8 cellular contexts compared by ENCODE assay signal in the genomic region with DNA sequence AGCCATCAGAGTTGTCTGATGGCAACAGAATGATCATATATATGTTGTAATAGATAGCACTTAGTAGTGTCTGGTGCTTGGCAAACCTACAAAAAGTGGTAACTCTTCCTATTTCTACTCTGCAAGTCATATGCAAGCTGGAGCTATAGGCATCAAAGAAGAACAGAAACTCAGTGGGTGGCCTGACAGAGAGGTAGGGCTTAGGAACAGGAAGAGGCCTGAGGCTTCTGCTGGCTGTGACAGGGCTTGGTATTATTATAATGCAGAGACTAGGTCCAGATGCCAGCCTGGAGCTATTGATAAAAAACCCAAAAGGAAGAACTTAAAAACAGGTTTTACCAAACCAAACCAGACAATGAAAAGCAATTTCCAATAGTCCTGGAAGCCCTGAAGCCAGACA.
DNase-seq lines count a peak whose midpoint lies in the region; ATAC-seq lines count a peak whose summit lies in the region.

No MANE protein-coding gene starts in this region.

- ATAC-seq in GM18868 (IDR thresholded peaks at IDR 0.05; ENCODE audit: unreplicated experiment), result peak; percentile 66
- peak; percentile 45 for ATAC-seq in HG02588 (IDR thresholded peaks at IDR 0.05; ENCODE audit: unreplicated experiment)
- no peak for ATAC-seq in HG03439 (IDR thresholded peaks at IDR 0.05; ENCODE audit: unreplicated experiment)

- DNase-seq in MV-4-11 (lab: John Stamatoyannopoulos, UW) (peak; percentile 99), medulla oblongata (ENCODE audit: extremely low spot score) (peak; percentile 80), HPDE6-E6E7 (ENCODE audit: extremely low spot score) (no peak), DMS153 (lab: John Stamatoyannopoulos, UW) (no peak), HUDEP-2 (lab: John Stamatoyannopoulos, UW; ENCODE audit: unreplicated experiment in 76 of 76) (no peak)

Comparison
In these comparisons a context has a peak if more than half of its experiments do, and no peak if none do; other contexts are left out.
1. DNase-seq: peak in MV-4-11 (single experiment) and medulla oblongata (single experiment); none in HPDE6-E6E7 (single experiment), DMS153 (single experiment) and HUDEP-2 (0 of 76).